14 cellular contexts compared by ENCODE assay signal in genomic region chr9:134343637-134344036, GRCh38. TPM values are rescaled to one million over a fixed set of nuclear protein-coding genes. Genes with fewer than 3 reads are reported as not detected.
A peak's percentile ranks its signal among the peaks of the same experiment; 100 is the strongest.
DNase-seq lines count a peak whose midpoint lies in the region; ATAC-seq and TF ChIP-seq lines count a peak whose summit lies in the region.
"Had no signal": no experiment of that assay in that cellular context is flagged by ENCODE, and none has a peak within 500 bp of the region (broad histone marks: within the 10 kb centered on the region; RNA-seq: fewer than 3 reads in every experiment).

No MANE protein-coding gene starts in this region.

- H3K36me3 Mint-ChIP-seq in brain = no peaks in the 10 kb centered on the region
- H3K36me3 Mint-ChIP-seq in activated naive CD4-positive, alpha-beta T cell treated with anti-CD3 and anti-CD28 coated beads for 36 hours (ENCODE audit: low read depth) = no peaks in the 10 kb centered on the region

- H4K20me1 ChIP-seq in BLaER1 treated with 17β-estradiol and CSF1 and Interleukin-3, amounts not matched to agents 10 nM and 100 nM = peaks cover 76 to 100% (median 97%) of the 10 kb centered on the region in 11 experiments

- peaks cover 66% of the 10 kb centered on the region for H3K4me1 Mint-ChIP-seq in brain
- peaks cover 13% of the 10 kb centered on the region for H3K4me1 Mint-ChIP-seq in activated naive CD4-positive, alpha-beta T cell treated with anti-CD3 and anti-CD28 coated beads for 36 hours (ENCODE audit: low read depth)

- peaks cover 100% of the 10 kb centered on the region in 10 experiments for H3K4me1 ChIP-seq in BLaER1 treated with 17β-estradiol and CSF1 and Interleukin-3, amounts not matched to agents 10 nM and 100 nM
- peaks cover 0 to 100% of the 10 kb centered on the region in 2 donors for H3K4me1 ChIP-seq in right atrium auricular region
- peaks cover 43 to 100% (median 85%) of the 10 kb centered on the region in 6 donors for H3K4me1 ChIP-seq in spleen

- DNase-seq in right atrium auricular region (ENCODE audit: low spot score) (no peak), spleen (no peak), NCI-H748 (lab: John Stamatoyannopoulos, UW; ENCODE audit: unreplicated experiment) (no peak)
- DNase-seq in activated naive CD4-positive, alpha-beta T cell treated with anti-CD3 and anti-CD28 coated beads for 36 hours = no peak
- DNase-seq in stimulated activated naive CD4-positive, alpha-beta T cell (lab: John Stamatoyannopoulos, UW) = no peak
- DNase-seq: HFFc6, MG63, NCI-H2081 treated with DMSO at 0.1 percent for 48 hours, SIG-M5 had no signal

- no peaks in the 10 kb centered on the region for H3K9me3 ChIP-seq in BLaER1 treated with 17β-estradiol and CSF1 and Interleukin-3, amounts not matched to agents 10 nM and 100 nM (replicated peaks in 1 of 11)
- no peaks in the 10 kb centered on the region for H3K9me3 ChIP-seq in right atrium auricular region
- no peaks in the 10 kb centered on the region for H3K9me3 ChIP-seq in spleen
- H3K9me3 ChIP-seq: MG63 had no signal

- H3K27ac Mint-ChIP-seq in brain = peak overlapping the region in 3 of 5 experiments; percentile 30 to 84 (median 74)
- H3K27ac Mint-ChIP-seq in activated naive CD4-positive, alpha-beta T cell treated with anti-CD3 and anti-CD28 coated beads for 36 hours = no peak overlapping the region
- H3K27ac Mint-ChIP-seq: activated T-helper 1 cell treated with anti-CD3 and anti-CD28 coated beads, Interleukin-12 subunit alpha, Interleukin-12 subunit beta, Interleukin-2, Interleukin-4 antibody, amounts not matched to agents 30 ng/mL and 10 ng/mL and 1 ng/mL, durations not matched to agents 14 hours and 24 hours and 36 hours; HFFc6 had no signal

- no peak for ATAC-seq in GM19397 (IDR thresholded peaks at IDR 0.05; ENCODE audit: unreplicated experiment)

- H3K9ac ChIP-seq in BLaER1 treated with 17β-estradiol and CSF1 and Interleukin-3, amounts not matched to agents 10 nM and 100 nM = peak overlapping the region; percentile 16 to 79 (median 67); a peak in 21 of 22 replicates

- intact Hi-C loops in spleen (cut with DNase I; ENCODE audit: low total_unique reads) = no loop called here
- intact Hi-C loops in activated naive CD4-positive, alpha-beta T cell treated with anti-CD3 and anti-CD28 coated beads for 36 hours (cut with micrococcal nuclease) = no loop called here

- peaks cover 0 to 5% (median 0%) of the 10 kb centered on the region in 11 experiments; a peak in 2 of 22 replicates for H3K36me3 ChIP-seq in BLaER1 treated with 17β-estradiol and CSF1 and Interleukin-3, amounts not matched to agents 10 nM and 100 nM
- H3K36me3 ChIP-seq in right atrium auricular region (no peaks in the 10 kb centered on the region), spleen (peaks cover 0 to 6% (median 0%) of the 10 kb centered on the region in 6 donors)
- H3K36me3 ChIP-seq: MG63 had no signal

- CTCF ChIA-PET in activated naive CD4-positive, alpha-beta T cell treated with anti-CD3 and anti-CD28 coated beads for 36 hours (lab: Charles Lee) = no interaction called here

- no peaks in the 10 kb centered on the region for H3K9me3 Mint-ChIP-seq in brain
- H3K9me3 Mint-ChIP-seq in activated naive CD4-positive, alpha-beta T cell treated with anti-CD3 and anti-CD28 coated beads for 36 hours = no peaks in the 10 kb centered on the region
- H3K9me3 Mint-ChIP-seq: activated T-helper 1 cell treated with anti-CD3 and anti-CD28 coated beads, Interleukin-12 subunit alpha, Interleukin-12 subunit beta, Interleukin-2, Interleukin-4 antibody, amounts not matched to agents 30 ng/mL and 10 ng/mL and 1 ng/mL, durations not matched to agents 14 hours and 24 hours and 36 hours; HFFc6; stimulated activated naive CD8-positive, alpha-beta T cell treated with anti-CD3 and anti-CD28 coated beads, Interleukin-15, amount 100 ng/mL, for 72 hours had no signal

- TF ChIP-seq POLR2A in spleen (IDR thresholded peaks at IDR 0.05) = no peak

- peak overlapping the region; percentile 87 to 99 (median 92) for H3K4me2 ChIP-seq in BLaER1 treated with 17β-estradiol and CSF1 and Interleukin-3, amounts not matched to agents 10 nM and 100 nM

- H3K27me3 Mint-ChIP-seq in brain = no peaks in the 10 kb centered on the region
- no peaks in the 10 kb centered on the region for H3K27me3 Mint-ChIP-seq in activated naive CD4-positive, alpha-beta T cell treated with anti-CD3 and anti-CD28 coated beads for 36 hours (ENCODE audit: low read depth)
- H3K27me3 Mint-ChIP-seq: stimulated activated naive CD8-positive, alpha-beta T cell treated with anti-CD3 and anti-CD28 coated beads, Interleukin-15, amount 100 ng/mL, for 72 hours had no signal

- 42 to 61% (median 55%) methylated on average over 9 to 16 of the region's 16 CpGs for WGBS in spleen, 5 donors

- H3K4me3 ChIP-seq in BLaER1 treated with 17β-estradiol and CSF1 and Interleukin-3, amounts not matched to agents 10 nM and 100 nM = peak overlapping the region in 6 of 10 experiments; percentile 3 to 59 (median 36); a peak in 9 of 20 replicates
- H3K4me3 ChIP-seq in right atrium auricular region (no peak overlapping the region), spleen (peak overlapping the region in 3 of 8 donors; percentile 5 to 29 (median 11))
- H3K4me3 ChIP-seq: MG63 had no signal

- TF ChIP-seq CTCF in brain (conservative IDR thresholded peaks at IDR 0.05) (no peak), right atrium auricular region (IDR thresholded peaks at IDR 0.05) (no peak), spleen (IDR thresholded peaks at IDR 0.05 in 8 of 11, conservative IDR thresholded peaks at IDR 0.05 in 3 of 11) (no peak)

- no peak overlapping the region for H3K4me3 Mint-ChIP-seq in brain
- H3K4me3 Mint-ChIP-seq in activated naive CD4-positive, alpha-beta T cell treated with anti-CD3 and anti-CD28 coated beads for 36 hours = no peak overlapping the region
- H3K4me3 Mint-ChIP-seq: activated T-helper 1 cell treated with anti-CD3 and anti-CD28 coated beads, Interleukin-12 subunit alpha, Interleukin-12 subunit beta, Interleukin-2, Interleukin-4 antibody, amounts not matched to agents 30 ng/mL and 10 ng/mL and 1 ng/mL, durations not matched to agents 14 hours and 24 hours and 36 hours; HFFc6 had no signal

- H3K27me3 ChIP-seq in BLaER1 treated with 17β-estradiol and CSF1 and Interleukin-3, amounts not matched to agents 10 nM and 100 nM = no peaks in the 10 kb centered on the region
- no peaks in the 10 kb centered on the region for H3K27me3 ChIP-seq in right atrium auricular region
- no peaks in the 10 kb centered on the region for H3K27me3 ChIP-seq in spleen (replicated peaks in 1 of 7)
- H3K27me3 ChIP-seq: MG63 had no signal

- H3K27ac ChIP-seq in BLaER1 treated with 17β-estradiol and CSF1 and Interleukin-3, amounts not matched to agents 10 nM and 100 nM = peak overlapping the region; percentile 45 to 95 (median 86); a peak in 21 of 22 replicates
- H3K27ac ChIP-seq in right atrium auricular region = peak overlapping the region; percentile 53 to 54
- H3K27ac ChIP-seq in spleen = peak overlapping the region in 7 of 8 donors; percentile 45 to 93 (median 77)

RNA-seq across cellular contexts. Expression of gene RXRA, which starts 17.4 kb away (rescaled TPM):
- polyA plus RNA-seq in brain (ENCODE audit: insufficient read depth, low read depth, low replicate concordance) = 29.9 TPM
- total RNA-seq in right atrium auricular region = 10 to 100 TPM; 34.5 to 50.8 TPM
- 100 to 1,000 TPM in 2 of 7 donors, 10 to 100 TPM in 5; 67.7 to 116 (median 95.6) TPM for total RNA-seq in spleen
- 10 to 100 TPM; 10.9 to 40.4 (median 11.9) TPM for polyA plus RNA-seq in spleen
- total RNA-seq in activated naive CD4-positive, alpha-beta T cell treated with anti-CD3 and anti-CD28 coated beads for 36 hours = 1 to 10 TPM; 2.1 to 2.2 TPM

Comparison
In these comparisons a context has a peak if more than half of its experiments do, and no peak if none do; other contexts are left out.
1. H3K4me3 ChIP-seq: peak in BLaER1 treated with 17β-estradiol and CSF1 and Interleukin-3, amounts not matched to agents 10 nM and 100 nM (6 of 10); none in right atrium auricular region (0 of 2).
2. RNA of gene RXRA, which starts 17.4 kb away (total RNA-seq): 67.7 to 116 TPM in spleen and 34.5 to 50.8 TPM in right atrium auricular region; 2.1 to 2.2 TPM in activated naive CD4-positive, alpha-beta T cell treated with anti-CD3 and anti-CD28 coated beads for 36 hours; every median in the first group is over 10 times any median in the second.
3. Peak in every context shown above with its lines, with median percentiles within 50 percentile points of each other: H3K27ac ChIP-seq.